In the genomic region with DNA sequence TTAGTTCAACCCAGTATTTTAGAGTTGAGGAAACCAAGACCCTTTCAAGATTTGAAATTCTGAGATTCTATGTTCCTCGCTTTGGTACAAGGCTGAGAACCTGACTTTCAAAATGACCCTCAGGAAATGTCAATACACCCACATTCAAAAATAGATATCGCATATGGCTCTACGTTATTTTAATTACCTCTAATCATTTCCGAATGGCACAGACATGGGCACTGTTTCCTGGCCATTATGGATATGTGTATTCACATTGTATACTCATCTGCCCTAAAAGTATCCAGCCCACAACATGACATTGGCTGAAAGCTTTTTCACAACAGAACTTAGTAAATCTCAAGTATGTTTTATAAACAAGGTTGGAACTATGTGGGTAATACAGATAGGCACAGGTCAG, we compare ENCODE assay signal across 1 cellular context.
TF ChIP-seq lines count a peak whose summit lies in the region.

No MANE protein-coding gene starts in this region.

TF ChIP-seq in GM12878, 131 proteins besides CTCF, POLR2A, EP300 and RAD21 (continued from another document):
- TF ChIP-seq, protein P1, sequence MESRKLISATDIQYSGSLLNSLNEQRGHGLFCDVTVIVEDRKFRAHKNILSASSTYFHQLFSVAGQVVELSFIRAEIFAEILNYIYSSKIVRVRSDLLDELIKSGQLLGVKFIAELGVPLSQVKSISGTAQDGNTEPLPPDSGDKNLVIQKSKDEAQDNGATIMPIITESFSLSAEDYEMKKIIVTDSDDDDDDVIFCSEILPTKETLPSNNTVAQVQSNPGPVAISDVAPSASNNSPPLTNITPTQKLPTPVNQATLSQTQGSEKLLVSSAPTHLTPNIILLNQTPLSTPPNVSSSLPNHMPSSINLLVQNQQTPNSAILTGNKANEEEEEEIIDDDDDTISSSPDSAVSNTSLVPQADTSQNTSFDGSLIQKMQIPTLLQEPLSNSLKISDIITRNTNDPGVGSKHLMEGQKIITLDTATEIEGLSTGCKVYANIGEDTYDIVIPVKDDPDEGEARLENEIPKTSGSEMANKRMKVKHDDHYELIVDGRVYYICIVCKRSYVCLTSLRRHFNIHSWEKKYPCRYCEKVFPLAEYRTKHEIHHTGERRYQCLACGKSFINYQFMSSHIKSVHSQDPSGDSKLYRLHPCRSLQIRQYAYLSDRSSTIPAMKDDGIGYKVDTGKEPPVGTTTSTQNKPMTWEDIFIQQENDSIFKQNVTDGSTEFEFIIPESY (IDR thresholded peaks at IDR 0.05) = no peak
- no peak for TF ChIP-seq LARP7 (IDR thresholded peaks at IDR 0.05)
- TF ChIP-seq CREM (IDR thresholded peaks at IDR 0.05; ENCODE audit: low read depth) = no peak
- TF ChIP-seq ZNF217 (IDR thresholded peaks at IDR 0.05) = no peak
- TF ChIP-seq BMI1 (IDR thresholded peaks at IDR 0.05; ENCODE audit: borderline replicate concordance) = no peak
- TF ChIP-seq BACH1 (IDR thresholded peaks at IDR 0.05; ENCODE audit: borderline replicate concordance) = no peak
- no peak for TF ChIP-seq BRCA1 (IDR thresholded peaks at IDR 0.05; ENCODE audit: low read depth, low read length)
- TF ChIP-seq MXI1 (IDR thresholded peaks at IDR 0.05; ENCODE audit: low read depth, low read length) = no peak
- TF ChIP-seq ESRRA (IDR thresholded peaks at IDR 0.05; ENCODE audit: low read length) = no peak
- TF ChIP-seq, protein P2, sequence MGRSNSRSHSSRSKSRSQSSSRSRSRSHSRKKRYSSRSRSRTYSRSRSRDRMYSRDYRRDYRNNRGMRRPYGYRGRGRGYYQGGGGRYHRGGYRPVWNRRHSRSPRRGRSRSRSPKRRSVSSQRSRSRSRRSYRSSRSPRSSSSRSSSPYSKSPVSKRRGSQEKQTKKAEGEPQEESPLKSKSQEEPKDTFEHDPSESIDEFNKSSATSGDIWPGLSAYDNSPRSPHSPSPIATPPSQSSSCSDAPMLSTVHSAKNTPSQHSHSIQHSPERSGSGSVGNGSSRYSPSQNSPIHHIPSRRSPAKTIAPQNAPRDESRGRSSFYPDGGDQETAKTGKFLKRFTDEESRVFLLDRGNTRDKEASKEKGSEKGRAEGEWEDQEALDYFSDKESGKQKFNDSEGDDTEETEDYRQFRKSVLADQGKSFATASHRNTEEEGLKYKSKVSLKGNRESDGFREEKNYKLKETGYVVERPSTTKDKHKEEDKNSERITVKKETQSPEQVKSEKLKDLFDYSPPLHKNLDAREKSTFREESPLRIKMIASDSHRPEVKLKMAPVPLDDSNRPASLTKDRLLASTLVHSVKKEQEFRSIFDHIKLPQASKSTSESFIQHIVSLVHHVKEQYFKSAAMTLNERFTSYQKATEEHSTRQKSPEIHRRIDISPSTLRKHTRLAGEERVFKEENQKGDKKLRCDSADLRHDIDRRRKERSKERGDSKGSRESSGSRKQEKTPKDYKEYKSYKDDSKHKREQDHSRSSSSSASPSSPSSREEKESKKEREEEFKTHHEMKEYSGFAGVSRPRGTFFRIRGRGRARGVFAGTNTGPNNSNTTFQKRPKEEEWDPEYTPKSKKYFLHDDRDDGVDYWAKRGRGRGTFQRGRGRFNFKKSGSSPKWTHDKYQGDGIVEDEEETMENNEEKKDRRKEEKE (IDR thresholded peaks at IDR 0.05) = no peak
